Comparison of ENCODE assay signal across 8 cellular contexts in genomic region chr21:37435120-37435519, GRCh38.
A peak's percentile ranks its signal among the peaks of the same experiment; 100 is the strongest.
DNase-seq lines count a peak whose midpoint lies in the region; ATAC-seq and TF ChIP-seq lines count a peak whose summit lies in the region.

No MANE protein-coding gene starts in this region.

- no peak for TF ChIP-seq POLR2A in NB4 (IDR thresholded peaks at IDR 0.05; ENCODE audit: extremely low read depth, insufficient read length)
- no peak for TF ChIP-seq POLR2A in testis (IDR thresholded peaks at IDR 0.05)

- H3K36me3 Mint-ChIP-seq in T-cell = peaks cover 24% of the 10 kb centered on the region

- H3K4me1 Mint-ChIP-seq in T-cell = peaks cover 36 to 67% (median 40%) of the 10 kb centered on the region in 3 donors

- WGBS in testis, 2 donors = 8 to 14% methylated on average over 6 of the region's 6 CpGs

- in situ Hi-C loops in GM13977 (cut with MboI; ENCODE audit: low pct_unique_long_range_greater_than_20kb, low sequenced_read_pairs, unreplicated experiment) = no loop called here

- TF ChIP-seq CTCF in NB4 (IDR thresholded peaks at IDR 0.05; ENCODE audit: low read depth, low read length) (no peak), testis (IDR thresholded peaks at IDR 0.05) (no peak), GM13977 (IDR thresholded peaks at IDR 0.05; ENCODE audit: extremely low read depth, insufficient read depth, missing control alignments) (no peak)

- H3K27ac Mint-ChIP-seq in T-cell = no peak overlapping the region

- peaks cover 23% of the 10 kb centered on the region for H3K4me1 ChIP-seq in testis

- H3K4me3 Mint-ChIP-seq in T-cell = no peak overlapping the region

- H3K27me3 ChIP-seq in testis = no peaks in the 10 kb centered on the region

- no peaks in the 10 kb centered on the region for H3K27me3 Mint-ChIP-seq in T-cell

- H3K9me3 ChIP-seq in testis = no peaks in the 10 kb centered on the region

- POLR2A ChIA-PET in T-cell (lab: Charles Lee) = interaction anchor here in 1 of 2 donors (0.6 to 1.0 kb wide), 6 partner anchors 11 to 871 kb away, joined by 3 to 4 read pairs (median 3); no protein-coding TSS in a partner anchor

- DNase-seq in NB4 (ENCODE audit: low read depth) (peak; percentile 73), T-cell (peak in 32 of 34 experiments; percentile 16 to 73 (median 47)), dermis blood vessel endothelial cell (peak; percentile 96), kidney tubule cell (ENCODE audit: low spot score) (peak; percentile 91), testis (peak; percentile 60), GM13977 (ENCODE audit: low spot score) (no peak)
- no peak for DNase-seq in activated T-cell treated with anti-CD3 and anti-CD28 coated beads, Interleukin-2, amount 50 U/mL, for 48 hours

- intact Hi-C loops in testis (cut with DNase I; ENCODE audit: low total_unique reads) = no loop called here

- peak; percentile 79 for ATAC-seq in GM18508 (IDR thresholded peaks at IDR 0.05; ENCODE audit: insufficient read depth, unreplicated experiment)
- peak; percentile 91 to 98 (median 98) for ATAC-seq in T-cell (replicated peaks in 1 of 4)

- no peaks in the 10 kb centered on the region for H3K36me3 ChIP-seq in testis (ENCODE audit: low read depth, missing control alignments)

- H3K4me3 ChIP-seq in NB4 (ENCODE audit: low read depth, low read length) = no peak overlapping the region
- no peak overlapping the region for H3K4me3 ChIP-seq in testis

- CTCF ChIA-PET in T-cell (lab: Charles Lee) = interaction anchor here in 1 of 2 donors (0.6 to 2.7 kb wide), 6 partner anchors 11 to 129 kb away, joined by 3 to 8 read pairs (median 4); no protein-coding TSS in a partner anchor

- H3K27ac ChIP-seq in testis = no peak overlapping the region

- no peaks in the 10 kb centered on the region for H3K9me3 Mint-ChIP-seq in T-cell

Comparison
In these comparisons a context has a peak if more than half of its experiments do, and no peak if none do; other contexts are left out.
1. DNase-seq: peak in NB4 (single experiment), T-cell (32 of 34), dermis blood vessel endothelial cell (single experiment), kidney tubule cell (single experiment) and testis (single experiment); none in GM13977 (single experiment) and activated T-cell treated with anti-CD3 and anti-CD28 coated beads, Interleukin-2, amount 50 U/mL, for 48 hours (0 of 2).